ENCODE assay signal across 9 cellular contexts in genomic region chr13:93762703-93763102, GRCh38.
"Had no signal": no experiment of that assay in that cellular context is flagged by ENCODE, and none has a peak within 500 bp of the region (broad histone marks: within the 10 kb centered on the region; RNA-seq: fewer than 3 reads in every experiment).

No MANE protein-coding gene starts in this region.

- H3K36me3 ChIP-seq: HAP-1 had no signal

- FAIRE-seq: HTR-8/SVneo had no signal

- DNase-seq: GM23248, GOT3, H7, HFFc6, KBM-7 had no signal

- H3K4me1 ChIP-seq: HAP-1 had no signal

- H3K9ac ChIP-seq: GM23248, KMS-11 had no signal

- H2AFZ ChIP-seq: GM23248 had no signal

- H3K4me2 ChIP-seq: KMS-11 had no signal

- H3K27ac ChIP-seq: GM23248, KMS-11 had no signal

- H3K4me3 ChIP-seq: GM23248, HAP-1 had no signal

- ATAC-seq: HCT116 had no signal
